Comparison of ENCODE assay signal across 9 cellular contexts in the genomic region with DNA sequence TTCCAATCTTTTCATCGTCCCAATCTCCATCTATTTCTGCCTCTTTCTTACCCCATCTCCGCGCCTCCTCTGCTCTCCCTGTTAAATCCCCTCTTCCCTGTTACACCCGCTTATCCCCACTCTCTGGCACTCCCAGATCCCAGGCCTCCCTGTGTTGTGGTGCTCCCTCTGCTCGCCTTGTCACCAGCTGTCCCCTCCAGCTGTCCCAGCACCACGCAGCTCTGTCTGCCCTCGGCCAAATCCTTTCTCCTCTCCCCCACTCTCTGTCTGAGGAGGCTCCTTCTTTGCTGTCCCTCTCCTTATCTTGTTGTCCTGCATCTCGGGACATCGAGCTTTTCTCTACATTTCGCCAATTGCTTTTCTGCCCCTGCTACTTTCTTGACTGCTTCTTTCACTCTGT. TPM values are rescaled to one million over a fixed set of nuclear protein-coding genes. Genes with fewer than 3 reads are reported as not detected.
DNase-seq lines count a peak whose midpoint lies in the region; ATAC-seq and TF ChIP-seq lines count a peak whose summit lies in the region.
"Had no signal": no experiment of that assay in that cellular context is flagged by ENCODE, and none has a peak within 500 bp of the region (broad histone marks: within the 10 kb centered on the region; RNA-seq: fewer than 3 reads in every experiment).

No MANE protein-coding gene starts in this region.

- ATAC-seq in heart left ventricle (no peak), left ventricle myocardium superior (no peak), HG02973 (IDR thresholded peaks at IDR 0.05; ENCODE audit: unreplicated experiment) (no peak), aorta (ENCODE audit: low FRiP score) (no peak)
- no peak for ATAC-seq in activated naive CD4-positive, alpha-beta T cell treated with anti-CD3 and anti-CD28 coated beads, Interleukin-2, amount 50 U/mL, for 72 hours

- peaks cover 5 to 26% of the 10 kb centered on the region in 2 donors for H3K9me3 Mint-ChIP-seq in activated naive CD4-positive, alpha-beta T cell treated with anti-CD3 and anti-CD28 coated beads, Interleukin-2, amount 50 U/mL, for 72 hours

- H3K36me3 Mint-ChIP-seq in activated naive CD4-positive, alpha-beta T cell treated with anti-CD3 and anti-CD28 coated beads, Interleukin-2, amount 50 U/mL, for 72 hours, result peaks cover 36 to 68% of the 10 kb centered on the region in 2 donors

- TF ChIP-seq EP300 in transverse colon (IDR thresholded peaks at IDR 0.05; ENCODE audit: low read depth), result no peak

- H3K36me3 ChIP-seq in heart left ventricle (peaks cover 0 to 19% (median 10%) of the 10 kb centered on the region in 9 donors), transverse colon (peaks cover 0 to 12% (median 2%) of the 10 kb centered on the region in 4 donors), aorta (ENCODE audit: control insufficient read depth in 1 of 2, insufficient read depth in 2 of 2, low read length in 1 of 2) (no peaks in the 10 kb centered on the region)

- H3K27me3 ChIP-seq in heart left ventricle (no peaks in the 10 kb centered on the region), transverse colon (no peaks in the 10 kb centered on the region), aorta (ENCODE audit: control insufficient read depth in 1 of 2, insufficient read depth in 2 of 2, low read length in 1 of 2) (no peaks in the 10 kb centered on the region)

- 15 to 24% (median 20%) methylated on average over 10 of the region's 10 CpGs for WGBS in heart left ventricle, 4 donors
- WGBS in transverse colon (ENCODE audit: low coverage in 1 of 2), 2 donors, result 45 to 65% methylated on average over 7 to 10 of the region's 10 CpGs
- WGBS in aorta, 2 donors, result 26 to 31% methylated on average over 10 of the region's 10 CpGs

- H3K4me1 ChIP-seq in heart left ventricle (peaks cover 6 to 57% (median 29%) of the 10 kb centered on the region in 12 donors), transverse colon (peaks cover 9 to 24% (median 14%) of the 10 kb centered on the region in 4 donors), aorta (ENCODE audit: control insufficient read depth in 1 of 2, insufficient read depth in 2 of 2, low read length in 2 of 2) (no peaks in the 10 kb centered on the region)

- H3K9me3 ChIP-seq in heart left ventricle (no peaks in the 10 kb centered on the region), transverse colon (no peaks in the 10 kb centered on the region), aorta (ENCODE audit: control insufficient read depth, low read length) (no peaks in the 10 kb centered on the region)

- H3K27ac Mint-ChIP-seq in activated naive CD4-positive, alpha-beta T cell treated with anti-CD3 and anti-CD28 coated beads, Interleukin-2, amount 50 U/mL, for 72 hours, result peak overlapping the region; percentile 88 to 92

- TF ChIP-seq POLR2A in heart left ventricle (IDR thresholded peaks at IDR 0.05) (no peak), transverse colon (IDR thresholded peaks at IDR 0.05) (no peak)

- DNase-seq in heart left ventricle, result no peak
- DNase-seq in left ventricle myocardium superior, result no peak
- no peak for DNase-seq in activated naive CD4-positive, alpha-beta T cell treated with anti-CD3 and anti-CD28 coated beads, Interleukin-2, amount 50 U/mL, for 72 hours (ENCODE audit: low spot score in 2 of 2)
- peak; percentile 36 for DNase-seq in left kidney (ENCODE audit: low read depth, low spot score)
- DNase-seq in transverse colon, result no peak
- DNase-seq in retina, result no peak
- no peak for DNase-seq in aorta

- intact Hi-C loops in heart left ventricle (cut with DNase I), result loop anchor here in 3 of 10 donors (2.0 to 10.0 kb wide), 3 partner anchors 57 to 107 kb away; a partner anchor contains a TSS
- intact Hi-C loops in left ventricle myocardium superior (cut with micrococcal nuclease), result no loop called here
- intact Hi-C loops in transverse colon (cut with DNase I; ENCODE audit: low total_unique reads), result no loop called here
- intact Hi-C loops in aorta (cut with DNase I), result loop anchor here in 1 of 2 donors (2.0 to 5.0 kb wide), 2 partner anchors 31 to 90 kb away; a partner anchor contains a TSS

- H3K27ac ChIP-seq in heart left ventricle (peak overlapping the region; percentile 83 to 97 (median 92)), transverse colon (peak overlapping the region; percentile 84 to 98 (median 96)), aorta (ENCODE audit: low read depth in 1 of 2, low read length in 2 of 2) (no peak overlapping the region)

- H3K4me3 ChIP-seq in heart left ventricle (peak overlapping the region; percentile 67 to 99 (median 89)), transverse colon (peak overlapping the region; percentile 62 to 99 (median 94)), aorta (ENCODE audit: low read length in 2 of 2) (peak overlapping the region in 1 of 2 donors; percentile 78)

- TF ChIP-seq CTCF in heart left ventricle (IDR thresholded peaks at IDR 0.05) (no peak), transverse colon (IDR thresholded peaks at IDR 0.05) (no peak)

- in situ Hi-C loops in transverse colon (cut with MboI; ENCODE audit: low pct_ligation_motif_present in 1 of 4, low pct_unique_long_range_greater_than_20kb in 1 of 4, low sequenced_read_pairs in 3 of 4), result no loop called here

RNA-seq across cellular contexts. Expression of a gene that starts 1.0 kb away (rescaled TPM):
- total RNA-seq in heart left ventricle (10 to 100 TPM in 8 of 9 donors, 1 to 10 TPM in 1; 10.0 to 24.7 (median 17.0) TPM), left ventricle myocardium superior (19.2 TPM), transverse colon (10 to 100 TPM; 23.9 to 47.0 (median 33.6) TPM), aorta (10 to 100 TPM; 32.5 to 61.0 TPM)
- polyA plus RNA-seq in heart left ventricle (10 to 100 TPM; 14.4 to 19.8 TPM), aorta (10 to 100 TPM in 1 of 2 donors, 1 to 10 TPM in 1; 4.6 to 19.5 TPM)
- total RNA-seq in activated naive CD4-positive, alpha-beta T cell treated with anti-CD3 and anti-CD28 coated beads, Interleukin-2, amount 50 U/mL, for 72 hours, result 10 to 100 TPM; 32.7 to 54.8 TPM

RNA-seq across cellular contexts. Expression of a gene that starts 30.5 kb away (rescaled TPM):
- total RNA-seq in heart left ventricle, result 10 to 100 TPM; 12.8 to 38.6 (median 21.4) TPM
- 10 to 100 TPM; 15.2 to 17.6 TPM for polyA plus RNA-seq in heart left ventricle
- total RNA-seq in left ventricle myocardium superior, result 23.9 TPM
- total RNA-seq in activated naive CD4-positive, alpha-beta T cell treated with anti-CD3 and anti-CD28 coated beads, Interleukin-2, amount 50 U/mL, for 72 hours, result 1 to 10 TPM; 1.6 to 2.8 TPM
- total RNA-seq in transverse colon, result 10 to 100 TPM in 2 of 4 donors, 1 to 10 TPM in 1, not detected in 1; 5.6 to 11.5 (median 10.8) TPM
- 10 to 100 TPM in 1 of 2 donors, 1 to 10 TPM in 1; 8.8 to 10.3 TPM for total RNA-seq in aorta
- 1 to 10 TPM; 5.0 to 9.0 TPM for polyA plus RNA-seq in aorta

RNA-seq across cellular contexts. Expression of a gene that starts 56.7 kb away (rescaled TPM):
- 10 to 100 TPM in 1 of 9 donors, 1 to 10 TPM in 8; 5.3 to 10.6 (median 8.2) TPM for total RNA-seq in heart left ventricle
- polyA plus RNA-seq in heart left ventricle, result 1 to 10 TPM; 2.7 to 3.8 TPM
- 6.6 TPM for total RNA-seq in left ventricle myocardium superior
- total RNA-seq in activated naive CD4-positive, alpha-beta T cell treated with anti-CD3 and anti-CD28 coated beads, Interleukin-2, amount 50 U/mL, for 72 hours, result 1 to 10 TPM; 5.6 TPM
- total RNA-seq in transverse colon, result 10 to 100 TPM in 2 of 4 donors, 1 to 10 TPM in 2; 5.6 to 12.5 (median 9.9) TPM
- total RNA-seq in aorta, result 10 to 100 TPM; 14.2 to 19.8 TPM
- 1 to 10 TPM; 2.0 to 3.6 TPM for polyA plus RNA-seq in aorta

RNA-seq across cellular contexts. Expression of a gene that starts 57.6 kb away (rescaled TPM):
- total RNA-seq in heart left ventricle (not detected), left ventricle myocardium superior (not detected), transverse colon (not detected), aorta (not detected)
- polyA plus RNA-seq in heart left ventricle (not detected), aorta (not detected)
- total RNA-seq in activated naive CD4-positive, alpha-beta T cell treated with anti-CD3 and anti-CD28 coated beads, Interleukin-2, amount 50 U/mL, for 72 hours, result not detected
- total RNA-seq: glomerular endothelial cell had no signal

Comparison
In these comparisons a context has a peak if more than half of its experiments do, and no peak if none do; other contexts are left out.
1. H3K27ac ChIP-seq: peak in heart left ventricle (12 of 12) and transverse colon (4 of 4); none in aorta (0 of 2).